In genomic region chr7:111053035-111053434, GRCh38 we compare ENCODE assay signal across 1 cellular context.
TF ChIP-seq lines count a peak whose summit lies in the region.

No MANE protein-coding gene starts in this region.

TF ChIP-seq in WTC11, 78 proteins besides CTCF, POLR2A, EP300 and RAD21 (continued from another document):
- TF ChIP-seq MYBL2 (CRISPR knock-in tag; IDR thresholded peaks at IDR 0.05) (no peak), TP53 (CRISPR knock-in tag; IDR thresholded peaks at IDR 0.05) (no peak), ARID4B (CRISPR knock-in tag; IDR thresholded peaks at IDR 0.05; ENCODE audit: borderline replicate concordance) (no peak), SP1 (CRISPR knock-in tag; conservative IDR thresholded peaks at IDR 0.05) (no peak)
